Comparison of ENCODE assay signal across 1 cellular context in the genomic region with DNA sequence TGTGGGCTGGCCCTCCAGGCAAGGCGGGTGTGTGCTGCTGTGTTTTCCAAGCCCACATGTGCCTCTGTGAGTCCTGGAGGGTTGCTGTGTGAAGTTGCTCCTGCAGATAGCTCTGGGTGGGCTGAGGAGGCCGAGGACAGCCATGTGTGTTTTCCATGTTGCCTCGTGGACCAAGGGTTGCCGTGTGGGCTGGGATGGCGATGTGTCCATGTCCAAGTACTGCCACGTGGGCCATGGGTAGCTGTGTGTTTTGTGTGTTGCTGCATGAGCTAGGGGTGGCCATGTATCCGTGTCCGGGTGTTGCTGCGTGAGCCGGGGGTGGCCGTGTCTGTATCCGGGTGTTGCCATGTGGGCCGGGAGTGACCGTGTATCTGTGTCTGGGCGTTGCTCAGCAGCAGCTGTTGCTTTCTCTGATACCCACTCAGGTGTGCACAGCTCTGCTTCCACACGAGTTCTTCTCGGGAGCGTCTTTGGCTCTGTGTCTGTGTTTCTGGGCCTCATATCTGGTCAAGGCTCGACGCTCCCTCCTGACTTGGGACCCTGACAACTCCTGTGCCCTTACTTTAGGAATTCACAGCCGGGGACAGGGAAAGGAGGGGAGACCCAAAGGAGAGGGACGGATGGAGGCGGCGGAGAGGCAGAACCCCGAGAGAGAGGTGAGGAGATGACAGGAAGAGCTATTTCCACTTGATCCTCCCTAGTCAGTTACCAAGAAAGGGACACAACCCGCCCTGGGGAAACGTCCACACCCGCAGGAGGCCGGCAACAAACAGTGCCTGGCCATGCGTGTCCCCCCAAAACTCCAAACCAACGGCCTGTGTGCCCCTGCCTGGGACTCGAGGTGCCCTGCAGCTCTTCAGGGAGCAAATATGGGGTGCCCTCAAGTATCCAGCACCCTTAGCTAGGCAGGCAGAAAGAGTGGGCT.
TF ChIP-seq lines count a peak whose summit lies in the region.

No MANE protein-coding gene starts in this region.

TF ChIP-seq in HepG2, 621 proteins besides CTCF, POLR2A, EP300 and RAD21 (continued from another document):
- TF ChIP-seq, protein P1, sequence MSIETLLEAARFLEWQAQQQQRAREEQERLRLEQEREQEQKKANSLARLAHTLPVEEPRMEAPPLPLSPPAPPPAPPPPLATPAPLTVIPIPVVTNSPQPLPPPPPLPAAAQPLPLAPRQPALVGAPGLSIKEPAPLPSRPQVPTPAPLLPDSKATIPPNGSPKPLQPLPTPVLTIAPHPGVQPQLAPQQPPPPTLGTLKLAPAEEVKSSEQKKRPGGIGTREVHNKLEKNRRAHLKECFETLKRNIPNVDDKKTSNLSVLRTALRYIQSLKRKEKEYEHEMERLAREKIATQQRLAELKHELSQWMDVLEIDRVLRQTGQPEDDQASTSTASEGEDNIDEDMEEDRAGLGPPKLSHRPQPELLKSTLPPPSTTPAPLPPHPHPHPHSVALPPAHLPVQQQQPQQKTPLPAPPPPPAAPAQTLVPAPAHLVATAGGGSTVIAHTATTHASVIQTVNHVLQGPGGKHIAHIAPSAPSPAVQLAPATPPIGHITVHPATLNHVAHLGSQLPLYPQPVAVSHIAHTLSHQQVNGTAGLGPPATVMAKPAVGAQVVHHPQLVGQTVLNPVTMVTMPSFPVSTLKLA (IDR thresholded peaks at IDR 0.05) = peak; percentile 93
